In the genomic region with DNA sequence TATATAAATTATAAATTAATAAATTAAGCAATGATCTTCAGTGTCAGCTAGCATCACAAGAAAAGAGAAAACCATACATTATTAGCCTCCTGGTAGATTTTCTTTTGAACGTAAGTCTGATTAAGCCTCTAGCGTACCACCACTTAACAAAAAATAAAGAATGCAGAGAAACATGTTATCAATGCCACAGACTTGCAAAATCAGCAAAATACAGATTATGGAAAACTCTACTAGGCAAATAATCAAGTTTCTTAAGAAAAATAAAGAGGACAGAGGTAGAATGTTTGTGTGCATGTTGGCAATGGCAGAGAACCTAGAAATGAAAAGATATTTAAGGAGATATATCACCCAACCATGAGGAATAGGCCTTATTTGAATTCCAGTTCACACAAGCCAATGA, we compare ENCODE assay signal across 11 cellular contexts. TPM values are rescaled to one million over a fixed set of nuclear protein-coding genes. Genes with fewer than 3 reads are reported as not detected.
"Had no signal": no experiment of that assay in that cellular context is flagged by ENCODE, and none has a peak within 500 bp of the region (broad histone marks: within the 10 kb centered on the region; RNA-seq: fewer than 3 reads in every experiment).

No MANE protein-coding gene starts in this region.

- H3K27ac ChIP-seq: GM23248 had no signal

- H3K4me1 ChIP-seq: HAP-1 had no signal

- DNase-seq: GM23248, GOT3, H7, H9, HCEC 1CT, HFFc6 had no signal

- H3K36me3 ChIP-seq: HAP-1 had no signal

- H3K4me2 ChIP-seq: GM23338 had no signal

- H3K9me3 ChIP-seq: HAP-1 had no signal

- H3K4me3 ChIP-seq: GM23248, GM23338, HAP-1 had no signal

- H2AFZ ChIP-seq: GM23248, GM23338 had no signal

- H3K9ac ChIP-seq: GM23248 had no signal

- FAIRE-seq: H1, H54 had no signal

- ATAC-seq: GM23338, HCT116 had no signal

RNA-seq across cellular contexts. Expression of a gene that starts 8.4 kb away (rescaled TPM):
- total RNA-seq: GM23248, HFFc6 had no signal
- polyA plus RNA-seq: GM23248 had no signal
